Comparison of ENCODE assay signal across 9 cellular contexts in the genomic region with DNA sequence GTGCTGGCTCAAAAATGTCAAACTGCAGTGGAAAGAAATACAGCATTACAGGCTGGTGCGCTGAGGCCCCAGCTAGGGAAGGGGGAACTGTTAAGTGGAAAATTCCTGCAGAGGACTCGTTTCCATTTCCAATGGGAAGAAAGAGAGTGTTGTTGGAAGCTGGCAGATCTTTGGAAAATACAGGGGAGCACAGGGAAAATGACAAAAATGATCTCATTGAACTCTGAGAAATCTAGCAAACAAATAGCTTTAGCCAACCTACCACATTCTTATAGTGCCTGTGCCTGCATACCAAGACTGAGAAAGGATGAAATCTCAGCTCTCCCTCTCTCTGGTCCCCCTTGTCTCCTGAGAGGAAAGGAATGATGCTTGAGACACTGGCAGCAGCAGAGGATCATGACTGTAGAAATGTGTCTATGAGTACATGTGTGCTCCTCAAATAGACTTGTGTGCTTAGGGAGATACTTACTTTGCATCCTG.
DNase-seq lines count a peak whose midpoint lies in the region; ATAC-seq and TF ChIP-seq lines count a peak whose summit lies in the region.
"Had no signal": no experiment of that assay in that cellular context is flagged by ENCODE, and none has a peak within 500 bp of the region (broad histone marks: within the 10 kb centered on the region; RNA-seq: fewer than 3 reads in every experiment).

No MANE protein-coding gene starts in this region.

- H4K8ac ChIP-seq in H9 (replicated peaks; ENCODE audit: insufficient read length, low read depth, low read length): no peak overlapping the region

- no peak overlapping the region for H2BK120ac ChIP-seq in H9 (ENCODE audit: low read depth, low read length, poor library complexity, severe bottlenecking)

- in situ Hi-C loops in gastrocnemius medialis (cut with MboI; ENCODE audit: low sequenced_read_pairs in 4 of 4): loop anchor here in 2 of 4 donors (25.0 kb wide), 1 partner anchor 780 kb away; no protein-coding TSS in a partner anchor

- H3K4me3 Mint-ChIP-seq in H9: peak overlapping the region; percentile 75 to 88
- no peak overlapping the region for H3K4me3 Mint-ChIP-seq in activated T-helper 1 cell treated with anti-CD3 and anti-CD28 coated beads, Interleukin-12 subunit alpha, Interleukin-12 subunit beta, Interleukin-2, Interleukin-4 antibody, amounts not matched to agents 30 ng/mL and 10 ng/mL and 1 ng/mL, durations not matched to agents 14 hours and 24 hours and 36 hours

- H3K36me3 Mint-ChIP-seq in H9 (ENCODE audit: insufficient read depth in 1 of 3, low read depth in 3 of 3): peaks cover 0 to 2% (median 0%) of the 10 kb centered on the region in 3 experiments; a peak in 1 of 7 replicates
- H3K36me3 Mint-ChIP-seq in activated T-helper 1 cell treated with anti-CD3 and anti-CD28 coated beads, Interleukin-12 subunit alpha, Interleukin-12 subunit beta, Interleukin-2, Interleukin-4 antibody, amounts not matched to agents 30 ng/mL and 10 ng/mL and 1 ng/mL, durations not matched to agents 14 hours and 24 hours and 36 hours (ENCODE audit: low read depth): no peaks in the 10 kb centered on the region
- H3K36me3 Mint-ChIP-seq: naive thymus-derived CD8-positive, alpha-beta T cell had no signal

- TF ChIP-seq POLR2A in gastrocnemius medialis (IDR thresholded peaks at IDR 0.05): no peak

- H2BK5ac ChIP-seq in H9 (ENCODE audit: insufficient read length, low read length): no peak overlapping the region

- peak overlapping the region; percentile 74 for H2AFZ ChIP-seq in H9 (ENCODE audit: low read length)

- no peaks in the 10 kb centered on the region for H3K36me3 ChIP-seq in gastrocnemius medialis
- H3K36me3 ChIP-seq: upper lobe of left lung had no signal

- H3K27me3 ChIP-seq in H9 (ENCODE audit: insufficient read depth, low read length) (no peaks in the 10 kb centered on the region), right cardiac atrium (ENCODE audit: control insufficient read depth, insufficient read depth) (no peaks in the 10 kb centered on the region), gastrocnemius medialis (no peaks in the 10 kb centered on the region)
- H3K27me3 ChIP-seq: upper lobe of left lung had no signal

- no peak overlapping the region for H3K4ac ChIP-seq in H9 (ENCODE audit: low read depth, low read length)

- no peak overlapping the region for H4K5ac ChIP-seq in H9 (ENCODE audit: insufficient read length, low read depth, low read length)

- no peak overlapping the region for H2BK20ac ChIP-seq in H9 (ENCODE audit: low read depth, low read length, poor library complexity, severe bottlenecking)

- peaks cover 24 to 26% of the 10 kb centered on the region in 2 experiments for H3K4me1 Mint-ChIP-seq in H9
- peaks cover 12% of the 10 kb centered on the region for H3K4me1 Mint-ChIP-seq in activated T-helper 1 cell treated with anti-CD3 and anti-CD28 coated beads, Interleukin-12 subunit alpha, Interleukin-12 subunit beta, Interleukin-2, Interleukin-4 antibody, amounts not matched to agents 30 ng/mL and 10 ng/mL and 1 ng/mL, durations not matched to agents 14 hours and 24 hours and 36 hours (ENCODE audit: low read depth)

- H3K4me1 ChIP-seq in H9 (ENCODE audit: insufficient read depth, low read length): peaks cover 5% of the 10 kb centered on the region
- no peaks in the 10 kb centered on the region for H3K4me1 ChIP-seq in right cardiac atrium (ENCODE audit: control insufficient read depth, insufficient read depth, low read length)
- H3K4me1 ChIP-seq in gastrocnemius medialis: no peaks in the 10 kb centered on the region

- no peaks in the 10 kb centered on the region for H3K9me3 ChIP-seq in H9 (ENCODE audit: control insufficient read depth, low read depth, low read length)
- H3K9me3 ChIP-seq in right cardiac atrium (ENCODE audit: control insufficient read depth, low read length): no peaks in the 10 kb centered on the region
- no peaks in the 10 kb centered on the region for H3K9me3 ChIP-seq in gastrocnemius medialis
- H3K9me3 ChIP-seq: upper lobe of left lung had no signal

- no peak for TF ChIP-seq CTCF in H9 (conservative IDR thresholded peaks at IDR 0.05)
- no peak for TF ChIP-seq CTCF in gastrocnemius medialis (IDR thresholded peaks at IDR 0.05 in 4 of 5, conservative IDR thresholded peaks at IDR 0.05 in 1 of 5)

- no peak overlapping the region for H2BK12ac ChIP-seq in H9 (ENCODE audit: insufficient read length, low read depth, low read length)

- no peak overlapping the region for H3K9ac ChIP-seq in H9 (ENCODE audit: extremely low read depth, insufficient read length, low read length)

- DNase-seq in H9 (no peak), right cardiac atrium (peak in 1 of 3 donors; percentile 30), gastrocnemius medialis (no peak), NCI-H2171 (lab: John Stamatoyannopoulos, UW) (no peak), DMS79 (lab: John Stamatoyannopoulos, UW) (no peak)
- no peak for DNase-seq in activated T-helper 1 cell treated with anti-CD3 and anti-CD28 coated beads, Interleukin-12 subunit alpha, Interleukin-12 subunit beta, Interleukin-2, Interleukin-4 antibody, amounts not matched to agents 30 ng/mL and 10 ng/mL and 1 ng/mL, durations not matched to agents 14 hours and 24 hours and 36 hours (ENCODE audit: low spot score)
- DNase-seq: naive thymus-derived CD8-positive, alpha-beta T cell had no signal

- no peak overlapping the region for H3K14ac ChIP-seq in H9 (ENCODE audit: insufficient read depth, low read length)

- H3K4me2 ChIP-seq in H9 (ENCODE audit: insufficient read depth, insufficient read length, low read length): peak overlapping the region; percentile 61

- H3K18ac ChIP-seq in H9 (ENCODE audit: insufficient read length, low read depth, low read length): no peak overlapping the region

- H2AK5ac ChIP-seq in H9 (ENCODE audit: insufficient read length, low read length): no peak overlapping the region

- H3K23me2 ChIP-seq in H9 (ENCODE audit: insufficient read length, low read depth, low read length, poor library complexity, severe bottlenecking): peaks cover 5% of the 10 kb centered on the region

- peak overlapping the region in 1 of 3 experiments; percentile 97; a peak in 1 of 7 replicates for H3K27ac Mint-ChIP-seq in H9
- H3K27ac Mint-ChIP-seq in activated T-helper 1 cell treated with anti-CD3 and anti-CD28 coated beads, Interleukin-12 subunit alpha, Interleukin-12 subunit beta, Interleukin-2, Interleukin-4 antibody, amounts not matched to agents 30 ng/mL and 10 ng/mL and 1 ng/mL, durations not matched to agents 14 hours and 24 hours and 36 hours: peak overlapping the region; percentile 20
- H3K27ac Mint-ChIP-seq: naive thymus-derived CD8-positive, alpha-beta T cell had no signal

- no peak overlapping the region for H3K56ac ChIP-seq in H9 (ENCODE audit: insufficient read length, low read depth, low read length)

- H3K23ac ChIP-seq in H9 (ENCODE audit: insufficient read length, low read depth, low read length): no peak overlapping the region

- H3K27me3 Mint-ChIP-seq in H9 (ENCODE audit: low read depth): peaks cover 4% of the 10 kb centered on the region; the same call in 1 of the 2 replicates
- peaks cover 41% of the 10 kb centered on the region for H3K27me3 Mint-ChIP-seq in activated T-helper 1 cell treated with anti-CD3 and anti-CD28 coated beads, Interleukin-12 subunit alpha, Interleukin-12 subunit beta, Interleukin-2, Interleukin-4 antibody, amounts not matched to agents 30 ng/mL and 10 ng/mL and 1 ng/mL, durations not matched to agents 14 hours and 24 hours and 36 hours (ENCODE audit: insufficient read depth)

- no peaks in the 10 kb centered on the region for H4K20me1 ChIP-seq in H9 (ENCODE audit: control insufficient read depth, insufficient read depth, insufficient read length)

- no peak overlapping the region for H2BK15ac ChIP-seq in H9 (ENCODE audit: low read depth, low read length)

- H4K91ac ChIP-seq in H9 (ENCODE audit: insufficient read length, low read depth, low read length): no peak overlapping the region

- peak; percentile 55 to 60 for ATAC-seq in right cardiac atrium
- ATAC-seq in gastrocnemius medialis: no peak
- no peak for ATAC-seq in HG02840 (IDR thresholded peaks at IDR 0.05; ENCODE audit: low FRiP score, unreplicated experiment)

- no CpG with 5 or more reads among the region's 2 CpGs for WGBS in H9 (ENCODE audit: extremely low coverage, insufficient read length, low lambda C conversion rate)
- WGBS in right cardiac atrium: 11% methylated on average over 2 of the region's 2 CpGs

- H3T11ph ChIP-seq in H9 (ENCODE audit: low read length): no peak overlapping the region

- intact Hi-C loops in activated T-helper 1 cell treated with anti-CD3 and anti-CD28 coated beads, Interleukin-12 subunit alpha, Interleukin-12 subunit beta, Interleukin-2, Interleukin-4 antibody, amounts not matched to agents 30 ng/mL and 10 ng/mL and 1 ng/mL, durations not matched to agents 14 hours and 24 hours and 36 hours (cut with micrococcal nuclease): no loop called here
- intact Hi-C loops in right cardiac atrium (cut with DNase I): no loop called here
- intact Hi-C loops in gastrocnemius medialis (cut with DNase I; ENCODE audit: low total_unique reads): no loop called here

- no peaks in the 10 kb centered on the region for H3K79me2 ChIP-seq in H9 (ENCODE audit: insufficient read depth, low read length)

- H3K27ac ChIP-seq in H9 (ENCODE audit: insufficient read length, low read depth, low read length): no peak overlapping the region
- no peak overlapping the region for H3K27ac ChIP-seq in right cardiac atrium (ENCODE audit: low read length)
- no peak overlapping the region for H3K27ac ChIP-seq in gastrocnemius medialis

- H3K4me3 ChIP-seq in right cardiac atrium (ENCODE audit: low read length): no peak overlapping the region
- peak overlapping the region in 3 of 4 donors; percentile 57 to 64 (median 63) for H3K4me3 ChIP-seq in gastrocnemius medialis

- H3K79me1 ChIP-seq in H9 (ENCODE audit: insufficient read depth, low read depth, low read length, poor library complexity, severe bottlenecking): no peaks in the 10 kb centered on the region

- peaks cover 0 to 2% of the 10 kb centered on the region in 2 experiments; a peak in 2 of 5 replicates for H3K9me3 Mint-ChIP-seq in H9
- no peaks in the 10 kb centered on the region for H3K9me3 Mint-ChIP-seq in activated T-helper 1 cell treated with anti-CD3 and anti-CD28 coated beads, Interleukin-12 subunit alpha, Interleukin-12 subunit beta, Interleukin-2, Interleukin-4 antibody, amounts not matched to agents 30 ng/mL and 10 ng/mL and 1 ng/mL, durations not matched to agents 14 hours and 24 hours and 36 hours
- H3K9me3 Mint-ChIP-seq: naive thymus-derived CD8-positive, alpha-beta T cell had no signal

Comparison
In these comparisons a context has a peak if more than half of its experiments do, and no peak if none do; other contexts are left out.
1. ATAC-seq: peak in right cardiac atrium (2 of 2); none in gastrocnemius medialis (0 of 2) and HG02840 (single experiment).